Comparison of ENCODE assay signal across 8 cellular contexts in the genomic region with DNA sequence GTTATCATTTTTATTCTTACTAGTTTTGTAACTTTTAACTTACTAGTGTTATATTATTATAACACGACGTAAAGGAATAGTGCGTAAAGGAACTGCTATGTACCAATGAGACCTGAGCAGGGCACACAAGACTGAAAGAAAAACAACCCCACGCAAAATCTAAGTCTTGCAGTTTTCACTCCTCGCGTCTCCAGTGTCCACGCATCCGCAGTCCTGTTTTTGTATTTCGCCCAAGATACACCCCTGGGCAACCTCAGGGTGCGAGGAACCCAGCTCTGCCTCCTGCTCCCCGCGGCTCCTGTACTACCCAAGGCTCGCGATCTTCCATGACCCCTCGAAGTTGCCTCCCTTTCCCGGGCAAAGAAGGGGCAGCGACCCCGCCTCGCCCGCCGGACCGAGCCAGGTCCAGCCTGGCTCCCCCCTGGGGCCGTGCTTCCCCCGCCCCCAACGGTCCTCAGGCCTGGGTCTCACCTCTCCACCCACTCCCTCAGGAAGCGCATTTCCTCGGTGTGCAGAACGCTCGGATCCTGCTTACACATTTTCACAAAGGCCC. TPM values are rescaled to one million over a fixed set of nuclear protein-coding genes. Genes with fewer than 3 reads are reported as not detected.
DNase-seq lines count a peak whose midpoint lies in the region; ATAC-seq and TF ChIP-seq lines count a peak whose summit lies in the region.

No MANE protein-coding gene starts in this region.

- POLR2A ChIA-PET in activated CD4-positive, alpha-beta memory T cell treated with anti-CD3 and anti-CD28 coated beads for 36 hours (lab: Charles Lee), result interaction anchor here (1.0 to 2.1 kb wide), 3 partner anchors 37 to 173 kb away, joined by 3 to 9 read pairs (median 3); a partner anchor contains a TSS

- H3K9me3 Mint-ChIP-seq in activated CD4-positive, alpha-beta memory T cell treated with anti-CD3 and anti-CD28 coated beads for 36 hours, result no peaks in the 10 kb centered on the region
- H3K9me3 Mint-ChIP-seq in nephron, result no peaks in the 10 kb centered on the region

- peak; percentile 22 for ATAC-seq in GM21825 (IDR thresholded peaks at IDR 0.05; ENCODE audit: unreplicated experiment)

- H3K4me3 Mint-ChIP-seq in activated CD4-positive, alpha-beta memory T cell treated with anti-CD3 and anti-CD28 coated beads for 36 hours, result peak overlapping the region; percentile 98
- H3K4me3 Mint-ChIP-seq in nephron, result peak overlapping the region; percentile 93 to 97 (median 97)

- H3K27me3 Mint-ChIP-seq in activated CD4-positive, alpha-beta memory T cell treated with anti-CD3 and anti-CD28 coated beads for 36 hours, result no peaks in the 10 kb centered on the region
- H3K27me3 Mint-ChIP-seq in nephron (ENCODE audit: low read depth), result no peaks in the 10 kb centered on the region

- TF ChIP-seq CTCF in fibroblast of villous mesenchyme (IDR thresholded peaks at IDR 0.05; ENCODE audit: insufficient read depth, low read depth, low read length) (no peak), nephron (IDR thresholded peaks at IDR 0.05; ENCODE audit: unreplicated experiment in 3 of 3) (no peak)

- H3K4me3 ChIP-seq in fibroblast of villous mesenchyme (ENCODE audit: low read depth, low read length), result peak overlapping the region; percentile 99

- intact Hi-C loops in activated CD4-positive, alpha-beta memory T cell treated with anti-CD3 and anti-CD28 coated beads for 36 hours (cut with micrococcal nuclease), result loop anchor here (1.0 to 10.0 kb wide), 10 partner anchors 37 to 811 kb away; a partner anchor contains a TSS

- peaks cover 53% of the 10 kb centered on the region for H3K4me1 Mint-ChIP-seq in activated CD4-positive, alpha-beta memory T cell treated with anti-CD3 and anti-CD28 coated beads for 36 hours (ENCODE audit: low read depth)
- peaks cover 43% of the 10 kb centered on the region for H3K4me1 Mint-ChIP-seq in nephron

- peaks cover 6% of the 10 kb centered on the region for H3K36me3 Mint-ChIP-seq in activated CD4-positive, alpha-beta memory T cell treated with anti-CD3 and anti-CD28 coated beads for 36 hours
- H3K36me3 Mint-ChIP-seq in nephron (ENCODE audit: low read depth), result peaks cover 10% of the 10 kb centered on the region

- CTCF ChIA-PET in activated CD4-positive, alpha-beta memory T cell treated with anti-CD3 and anti-CD28 coated beads for 36 hours (lab: Charles Lee), result interaction anchor here (0.9 to 3.1 kb wide), 3 partner anchors 38 to 173 kb away, joined by 3 to 20 read pairs (median 14); no protein-coding TSS in a partner anchor

- H3K27ac Mint-ChIP-seq in activated CD4-positive, alpha-beta memory T cell treated with anti-CD3 and anti-CD28 coated beads for 36 hours, result peak overlapping the region; percentile 99
- H3K27ac Mint-ChIP-seq in nephron, result peak overlapping the region; percentile 100

- DNase-seq in activated CD4-positive, alpha-beta T cell treated with anti-CD3 and anti-CD28 coated beads for 48 hours, result peak; percentile 35
- no peak for DNase-seq in activated CD4-positive, alpha-beta T cell treated with anti-CD3 and anti-CD28 coated beads for 4 hours
- DNase-seq in LoVo (ENCODE audit: low spot score) (peak; percentile 7), fibroblast of villous mesenchyme (ENCODE audit: low read depth) (peak; percentile 44), mesenteric fat pad (ENCODE audit: low spot score) (no peak)
- DNase-seq in activated CD4-positive, alpha-beta memory T cell treated with anti-CD3 and anti-CD28 coated beads for 36 hours, result no peak

RNA-seq across cellular contexts. Expression of a gene that starts 0.4 kb away (rescaled TPM):
- total RNA-seq in activated CD4-positive, alpha-beta memory T cell treated with anti-CD3 and anti-CD28 coated beads for 36 hours, result 100 to 1,000 TPM; 240 to 263 TPM
- total RNA-seq in fibroblast of villous mesenchyme, result 190 and 199 TPM in 2 replicates
- 241 TPM for total RNA-seq in mesenteric fat pad

RNA-seq across cellular contexts. Expression of a gene that starts 0.9 kb away (rescaled TPM):
- total RNA-seq in activated CD4-positive, alpha-beta memory T cell treated with anti-CD3 and anti-CD28 coated beads for 36 hours, result 10 to 100 TPM; 19.4 to 20.1 TPM
- total RNA-seq in fibroblast of villous mesenchyme (15.1 and 19.0 TPM in 2 replicates), mesenteric fat pad (18.5 TPM)

RNA-seq across cellular contexts. Expression of a gene that starts 5.9 kb away (rescaled TPM):
- not detected for total RNA-seq in activated CD4-positive, alpha-beta memory T cell treated with anti-CD3 and anti-CD28 coated beads for 36 hours
- total RNA-seq in fibroblast of villous mesenchyme (not detected in 2 replicates), mesenteric fat pad (not detected)

RNA-seq across cellular contexts. Expression of a gene that starts 36.9 kb away (rescaled TPM):
- 10 to 100 TPM; 29.3 to 30.8 TPM for total RNA-seq in activated CD4-positive, alpha-beta memory T cell treated with anti-CD3 and anti-CD28 coated beads for 36 hours
- total RNA-seq in fibroblast of villous mesenchyme (12.9 and 23.7 TPM in 2 replicates), mesenteric fat pad (15.0 TPM)

Comparison
In these comparisons a context has a peak if more than half of its experiments do, and no peak if none do; other contexts are left out.
1. DNase-seq: peak in activated CD4-positive, alpha-beta T cell treated with anti-CD3 and anti-CD28 coated beads for 48 hours (single experiment), LoVo (single experiment) and fibroblast of villous mesenchyme (single experiment); none in activated CD4-positive, alpha-beta T cell treated with anti-CD3 and anti-CD28 coated beads for 4 hours (0 of 2), activated CD4-positive, alpha-beta memory T cell treated with anti-CD3 and anti-CD28 coated beads for 36 hours (single experiment) and mesenteric fat pad (single experiment).